ENCODE assay signal across 1 cellular context in the genomic region with DNA sequence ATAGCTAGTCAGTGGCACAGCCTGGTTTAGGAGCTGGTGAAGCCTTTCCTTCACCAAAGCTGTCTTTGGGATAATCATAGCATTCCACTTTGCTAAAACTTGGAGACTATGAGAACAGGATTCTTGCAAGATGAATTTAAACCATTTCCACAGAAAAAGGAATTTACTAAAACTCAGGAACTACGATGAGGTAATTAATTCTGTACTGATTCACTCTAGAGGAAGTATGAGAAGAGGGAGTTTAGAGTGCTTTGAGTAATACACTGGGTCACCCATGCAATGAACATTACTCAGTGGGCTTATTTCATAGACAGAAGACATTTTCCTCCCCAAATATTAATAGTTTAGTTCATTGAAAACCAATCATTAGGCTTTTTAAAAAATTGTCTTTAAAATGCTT.
TF ChIP-seq lines count a peak whose summit lies in the region.

No MANE protein-coding gene starts in this region.

TF ChIP-seq in GM23338, 12 proteins besides CTCF, POLR2A, EP300 and RAD21 (continued from another document):
- TF ChIP-seq, protein P1, sequence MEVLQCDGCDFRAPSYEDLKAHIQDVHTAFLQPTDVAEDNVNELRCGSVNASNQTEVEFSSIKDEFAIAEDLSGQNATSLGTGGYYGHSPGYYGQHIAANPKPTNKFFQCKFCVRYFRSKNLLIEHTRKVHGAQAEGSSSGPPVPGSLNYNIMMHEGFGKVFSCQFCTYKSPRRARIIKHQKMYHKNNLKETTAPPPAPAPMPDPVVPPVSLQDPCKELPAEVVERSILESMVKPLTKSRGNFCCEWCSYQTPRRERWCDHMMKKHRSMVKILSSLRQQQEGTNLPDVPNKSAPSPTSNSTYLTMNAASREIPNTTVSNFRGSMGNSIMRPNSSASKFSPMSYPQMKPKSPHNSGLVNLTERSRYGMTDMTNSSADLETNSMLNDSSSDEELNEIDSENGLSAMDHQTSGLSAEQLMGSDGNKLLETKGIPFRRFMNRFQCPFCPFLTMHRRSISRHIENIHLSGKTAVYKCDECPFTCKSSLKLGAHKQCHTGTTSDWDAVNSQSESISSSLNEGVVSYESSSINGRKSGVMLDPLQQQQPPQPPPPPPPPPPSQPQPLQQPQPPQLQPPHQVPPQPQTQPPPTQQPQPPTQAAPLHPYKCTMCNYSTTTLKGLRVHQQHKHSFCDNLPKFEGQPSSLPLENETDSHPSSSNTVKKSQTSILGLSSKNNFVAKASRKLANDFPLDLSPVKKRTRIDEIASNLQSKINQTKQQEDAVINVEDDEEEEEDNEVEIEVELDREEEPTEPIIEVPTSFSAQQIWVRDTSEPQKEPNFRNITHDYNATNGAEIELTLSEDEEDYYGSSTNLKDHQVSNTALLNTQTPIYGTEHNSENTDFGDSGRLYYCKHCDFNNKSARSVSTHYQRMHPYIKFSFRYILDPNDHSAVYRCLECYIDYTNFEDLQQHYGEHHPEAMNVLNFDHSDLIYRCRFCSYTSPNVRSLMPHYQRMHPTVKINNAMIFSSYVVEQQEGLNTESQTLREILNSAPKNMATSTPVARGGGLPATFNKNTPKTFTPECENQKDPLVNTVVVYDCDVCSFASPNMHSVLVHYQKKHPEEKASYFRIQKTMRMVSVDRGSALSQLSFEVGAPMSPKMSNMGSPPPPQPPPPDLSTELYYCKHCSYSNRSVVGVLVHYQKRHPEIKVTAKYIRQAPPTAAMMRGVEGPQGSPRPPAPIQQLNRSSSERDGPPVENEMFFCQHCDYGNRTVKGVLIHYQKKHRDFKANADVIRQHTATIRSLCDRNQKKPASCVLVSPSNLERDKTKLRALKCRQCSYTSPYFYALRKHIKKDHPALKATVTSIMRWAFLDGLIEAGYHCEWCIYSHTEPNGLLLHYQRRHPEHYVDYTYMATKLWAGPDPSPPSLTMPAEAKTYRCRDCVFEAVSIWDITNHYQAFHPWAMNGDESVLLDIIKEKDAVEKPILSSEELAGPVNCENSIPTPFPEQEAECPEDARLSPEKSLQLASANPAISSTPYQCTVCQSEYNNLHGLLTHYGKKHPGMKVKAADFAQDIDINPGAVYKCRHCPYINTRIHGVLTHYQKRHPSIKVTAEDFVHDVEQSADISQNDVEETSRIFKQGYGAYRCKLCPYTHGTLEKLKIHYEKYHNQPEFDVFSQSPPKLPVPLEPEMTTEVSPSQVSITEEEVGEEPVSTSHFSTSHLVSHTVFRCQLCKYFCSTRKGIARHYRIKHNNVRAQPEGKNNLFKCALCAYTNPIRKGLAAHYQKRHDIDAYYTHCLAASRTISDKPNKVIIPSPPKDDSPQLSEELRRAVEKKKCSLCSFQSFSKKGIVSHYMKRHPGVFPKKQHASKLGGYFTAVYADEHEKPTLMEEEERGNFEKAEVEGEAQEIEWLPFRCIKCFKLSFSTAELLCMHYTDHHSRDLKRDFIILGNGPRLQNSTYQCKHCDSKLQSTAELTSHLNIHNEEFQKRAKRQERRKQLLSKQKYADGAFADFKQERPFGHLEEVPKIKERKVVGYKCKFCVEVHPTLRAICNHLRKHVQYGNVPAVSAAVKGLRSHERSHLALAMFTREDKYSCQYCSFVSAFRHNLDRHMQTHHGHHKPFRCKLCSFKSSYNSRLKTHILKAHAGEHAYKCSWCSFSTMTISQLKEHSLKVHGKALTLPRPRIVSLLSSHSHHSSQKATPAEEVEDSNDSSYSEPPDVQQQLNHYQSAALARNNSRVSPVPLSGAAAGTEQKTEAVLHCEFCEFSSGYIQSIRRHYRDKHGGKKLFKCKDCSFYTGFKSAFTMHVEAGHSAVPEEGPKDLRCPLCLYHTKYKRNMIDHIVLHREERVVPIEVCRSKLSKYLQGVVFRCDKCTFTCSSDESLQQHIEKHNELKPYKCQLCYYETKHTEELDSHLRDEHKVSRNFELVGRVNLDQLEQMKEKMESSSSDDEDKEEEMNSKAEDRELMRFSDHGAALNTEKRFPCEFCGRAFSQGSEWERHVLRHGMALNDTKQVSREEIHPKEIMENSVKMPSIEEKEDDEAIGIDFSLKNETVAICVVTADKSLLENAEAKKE (CRISPR knock-in tag; IDR thresholded peaks at IDR 0.05): no peak
- TF ChIP-seq ZNF114 (CRISPR knock-in tag; IDR thresholded peaks at IDR 0.05) (no peak), JUNB (IDR thresholded peaks at IDR 0.05; ENCODE audit: unreplicated experiment) (no peak)
- TF ChIP-seq, protein P2, sequence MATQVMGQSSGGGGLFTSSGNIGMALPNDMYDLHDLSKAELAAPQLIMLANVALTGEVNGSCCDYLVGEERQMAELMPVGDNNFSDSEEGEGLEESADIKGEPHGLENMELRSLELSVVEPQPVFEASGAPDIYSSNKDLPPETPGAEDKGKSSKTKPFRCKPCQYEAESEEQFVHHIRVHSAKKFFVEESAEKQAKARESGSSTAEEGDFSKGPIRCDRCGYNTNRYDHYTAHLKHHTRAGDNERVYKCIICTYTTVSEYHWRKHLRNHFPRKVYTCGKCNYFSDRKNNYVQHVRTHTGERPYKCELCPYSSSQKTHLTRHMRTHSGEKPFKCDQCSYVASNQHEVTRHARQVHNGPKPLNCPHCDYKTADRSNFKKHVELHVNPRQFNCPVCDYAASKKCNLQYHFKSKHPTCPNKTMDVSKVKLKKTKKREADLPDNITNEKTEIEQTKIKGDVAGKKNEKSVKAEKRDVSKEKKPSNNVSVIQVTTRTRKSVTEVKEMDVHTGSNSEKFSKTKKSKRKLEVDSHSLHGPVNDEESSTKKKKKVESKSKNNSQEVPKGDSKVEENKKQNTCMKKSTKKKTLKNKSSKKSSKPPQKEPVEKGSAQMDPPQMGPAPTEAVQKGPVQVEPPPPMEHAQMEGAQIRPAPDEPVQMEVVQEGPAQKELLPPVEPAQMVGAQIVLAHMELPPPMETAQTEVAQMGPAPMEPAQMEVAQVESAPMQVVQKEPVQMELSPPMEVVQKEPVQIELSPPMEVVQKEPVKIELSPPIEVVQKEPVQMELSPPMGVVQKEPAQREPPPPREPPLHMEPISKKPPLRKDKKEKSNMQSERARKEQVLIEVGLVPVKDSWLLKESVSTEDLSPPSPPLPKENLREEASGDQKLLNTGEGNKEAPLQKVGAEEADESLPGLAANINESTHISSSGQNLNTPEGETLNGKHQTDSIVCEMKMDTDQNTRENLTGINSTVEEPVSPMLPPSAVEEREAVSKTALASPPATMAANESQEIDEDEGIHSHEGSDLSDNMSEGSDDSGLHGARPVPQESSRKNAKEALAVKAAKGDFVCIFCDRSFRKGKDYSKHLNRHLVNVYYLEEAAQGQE (IDR thresholded peaks at IDR 0.05; ENCODE audit: unreplicated experiment): no peak
